ENCODE assay signal across 9 cellular contexts in the genomic region with DNA sequence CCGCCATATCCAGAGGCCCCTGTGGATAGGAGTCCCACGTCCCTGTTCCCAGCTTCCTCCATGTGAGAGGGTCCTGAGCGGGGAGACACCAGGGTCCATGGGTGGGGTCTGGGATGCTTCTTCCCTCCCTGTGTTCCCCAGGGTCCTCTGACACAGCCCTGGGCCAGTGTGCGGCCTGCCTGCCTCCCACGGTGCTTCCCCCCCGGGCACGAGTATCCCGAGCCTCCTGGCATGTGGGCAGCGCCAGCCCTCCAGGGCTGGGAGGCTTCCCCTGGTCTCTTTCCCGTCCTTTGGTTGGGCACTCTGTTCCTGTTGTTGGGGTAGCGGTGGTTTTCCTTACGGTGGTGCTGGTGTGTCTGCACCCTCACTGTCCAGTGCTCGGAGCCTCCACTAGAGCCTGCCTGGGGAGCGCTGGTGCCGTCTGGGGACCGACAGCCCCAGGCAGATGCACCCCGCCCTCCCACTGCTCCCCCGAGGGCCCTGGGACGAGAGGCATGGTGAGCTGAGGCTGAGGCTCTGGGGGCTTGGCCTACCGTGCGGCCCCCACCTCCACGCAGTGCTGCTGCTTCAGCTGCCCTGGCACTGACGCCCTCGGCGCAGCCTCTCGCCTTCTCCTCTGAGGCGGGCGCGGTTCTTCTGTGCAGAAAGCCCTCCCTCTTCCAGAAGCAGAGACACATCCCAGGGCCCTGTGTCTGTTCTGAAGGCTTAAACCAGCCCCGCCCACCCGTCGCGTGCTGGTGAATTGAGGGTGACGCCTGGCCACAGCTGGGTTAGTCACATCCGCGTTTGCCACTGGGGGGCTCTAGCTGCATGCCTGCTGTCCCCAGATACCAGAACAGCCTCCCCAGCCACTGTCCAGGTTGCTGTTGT. TPM values are rescaled to one million over a fixed set of nuclear protein-coding genes. Genes with fewer than 3 reads are reported as not detected.
DNase-seq lines count a peak whose midpoint lies in the region; ATAC-seq, FAIRE-seq and TF ChIP-seq lines count a peak whose summit lies in the region.
"Had no signal": no experiment of that assay in that cellular context is flagged by ENCODE, and none has a peak within 500 bp of the region (broad histone marks: within the 10 kb centered on the region; RNA-seq: fewer than 3 reads in every experiment).

No MANE protein-coding gene starts in this region.

- no peaks in the 10 kb centered on the region for H3K79me2 ChIP-seq in endothelial cell of umbilical vein (ENCODE audit: control insufficient read depth, insufficient read depth, low read length)

- POLR2A ChIA-PET in endothelial cell of umbilical vein (lab: Charles Lee), result no interaction called here

- CTCF ChIA-PET in endothelial cell of umbilical vein (lab: Charles Lee), result interaction anchor here (0.6 to 1.9 kb wide), 6 partner anchors 9 to 451 kb away, joined by 3 to 13 read pairs (median 4); no protein-coding TSS in a partner anchor

- no peak overlapping the region for H3K27ac ChIP-seq in endothelial cell of umbilical vein (ENCODE audit: insufficient read depth, low read depth, low read length)

- no peak overlapping the region for H2AFZ ChIP-seq in endothelial cell of umbilical vein (ENCODE audit: low read depth, low read length)

- TF ChIP-seq POLR2A in endothelial cell of umbilical vein (IDR thresholded peaks at IDR 0.05; ENCODE audit: low read depth, low read length), result no peak

- BruUV-seq in endothelial cell of umbilical vein (replicated peaks; lab: Mats Ljungman, UMichigan), result no TSS peak

- dilution Hi-C loops in endothelial cell of umbilical vein (cut with MboI; ENCODE audit: extremely low pct_ligation_motif_present, low sequenced_read_pairs), result no loop called here

- H3K9ac ChIP-seq in endothelial cell of umbilical vein (replicated peaks; ENCODE audit: extremely low read depth, insufficient read depth, low read length), result no peak overlapping the region

- no peak overlapping the region for H3K4me2 ChIP-seq in endothelial cell of umbilical vein (ENCODE audit: insufficient read depth, low read length)

- DNase-seq in COLO668 (lab: John Stamatoyannopoulos, UW; ENCODE audit: unreplicated experiment) (peak; percentile 24), MV-4-11 (lab: John Stamatoyannopoulos, UW) (peak; percentile 61), endothelial cell of umbilical vein (ENCODE audit: low read depth, low spot score) (peak; percentile 53), non-pigmented ciliary epithelial cell (ENCODE audit: low read depth) (peak; percentile 24), DMS 273 treated with DMSO at 0.1 percent for 48 hours (lab: John Stamatoyannopoulos, UW) (no peak)

- FAIRE-seq in endothelial cell of umbilical vein (lab: Jason Lieb, UNC), result peak; percentile 81

- peaks cover 7% of the 10 kb centered on the region for H3K4me1 ChIP-seq in endothelial cell of umbilical vein (ENCODE audit: control insufficient read depth, extremely low read depth, insufficient read depth, low read length)
- H3K4me1 ChIP-seq: HAP-1 had no signal

- H3K4me3 ChIP-seq in endothelial cell of umbilical vein (replicated peaks in 1 of 3; ENCODE audit: insufficient read depth in 1 of 3, low read depth in 1 of 3, low read length in 3 of 3), result no peak overlapping the region
- H3K4me3 ChIP-seq: HAP-1 had no signal

- TF ChIP-seq CTCF in endothelial cell of umbilical vein (IDR thresholded peaks at IDR 0.05; ENCODE audit: extremely low read depth in 1 of 2, insufficient read depth in 1 of 2, low read depth in 1 of 2, low read length in 2 of 2), result peak in 1 of 2 donors; percentile 44

- H3K9me3 ChIP-seq in endothelial cell of umbilical vein (replicated peaks; ENCODE audit: control insufficient read depth, insufficient read depth, low read length), result no peaks in the 10 kb centered on the region
- H3K9me3 ChIP-seq: HAP-1 had no signal

- H4K20me1 ChIP-seq in endothelial cell of umbilical vein (replicated peaks; ENCODE audit: control insufficient read depth, extremely low read depth, insufficient read depth, low read length), result no peaks in the 10 kb centered on the region

- H3K36me3 ChIP-seq in endothelial cell of umbilical vein (ENCODE audit: control insufficient read depth in 2 of 2, extremely low read depth in 1 of 2, insufficient read depth in 2 of 2, low read length in 2 of 2), result peaks cover 5 to 38% of the 10 kb centered on the region in 2 experiments

- ATAC-seq in GM19397 (IDR thresholded peaks at IDR 0.05; ENCODE audit: unreplicated experiment), result no peak
- no peak for ATAC-seq in HG03108 (IDR thresholded peaks at IDR 0.05; ENCODE audit: unreplicated experiment)
- no peak for ATAC-seq in GM18520 (IDR thresholded peaks at IDR 0.05; ENCODE audit: unreplicated experiment)

- intact Hi-C loops in endothelial cell of umbilical vein (cut with micrococcal nuclease), result loop anchor here (5.0 kb wide), 1 partner anchor 41 kb away; no protein-coding TSS in a partner anchor

- no peaks in the 10 kb centered on the region for H3K27me3 ChIP-seq in endothelial cell of umbilical vein (ENCODE audit: control insufficient read depth in 2 of 2, insufficient read depth in 2 of 2, low read length in 2 of 2)

- H3K9me1 ChIP-seq in endothelial cell of umbilical vein (replicated peaks; ENCODE audit: control insufficient read depth, extremely low read depth, insufficient read depth, low read length), result no peaks in the 10 kb centered on the region

TF ChIP-seq in endothelial cell of umbilical vein, 7 proteins besides CTCF, POLR2A, EP300 and RAD21:
- TF ChIP-seq MYC (IDR thresholded peaks at IDR 0.05; ENCODE audit: low read depth, low read length), result no peak
- no peak for TF ChIP-seq FOS (IDR thresholded peaks at IDR 0.05; ENCODE audit: borderline replicate concordance, insufficient read depth, low read length)
- TF ChIP-seq GATA2 (IDR thresholded peaks at IDR 0.05; ENCODE audit: insufficient read depth, insufficient read length, low read depth, low read length), result no peak
- no peak for TF ChIP-seq POLR2AphosphoS5 (IDR thresholded peaks at IDR 0.05; ENCODE audit: insufficient read depth, low read depth, low read length)
- TF ChIP-seq JUN (IDR thresholded peaks at IDR 0.05; ENCODE audit: borderline replicate concordance, insufficient read depth, insufficient read length, low read depth), result no peak
- no peak for TF ChIP-seq MAX (IDR thresholded peaks at IDR 0.05; ENCODE audit: insufficient read depth, insufficient read length)
- TF ChIP-seq EZH2 (IDR thresholded peaks at IDR 0.05; ENCODE audit: borderline replicate concordance, low read depth, low read length, severe bottlenecking), result no peak

RNA-seq across cellular contexts. Expression of gene PLEKHJ1, which starts 27.9 kb away (rescaled TPM):
- 73.4 and 82.4 TPM in 2 replicates for total RNA-seq in endothelial cell of umbilical vein
- 115 and 125 TPM in 2 replicates for polyA plus RNA-seq in endothelial cell of umbilical vein
- 63.1 and 87.2 TPM in 2 replicates for polyA plus RNA-seq in endothelial cell of umbilical vein (2011; cell fraction: cytosol; rRNA removed)
- 104 and 112 TPM in 2 replicates for polyA plus RNA-seq in endothelial cell of umbilical vein (2011; cell fraction: nucleus; rRNA removed)
- polyA plus RNA-seq in endothelial cell of umbilical vein (2012), result 53.4 and 75.6 TPM in 2 replicates
- 30.6 and 42.7 TPM in 2 replicates for polyA minus RNA-seq in endothelial cell of umbilical vein
- polyA minus RNA-seq in endothelial cell of umbilical vein (2011; cell fraction: cytosol; rRNA and poly(A)+ RNA removed), result 21.8 TPM
- polyA minus RNA-seq in endothelial cell of umbilical vein (2011; cell fraction: nucleus; rRNA and poly(A)+ RNA removed), result 15.4 and 15.6 TPM in 2 replicates

RNA-seq across cellular contexts. Expression of gene SF3A2, which starts 28.4 kb away (rescaled TPM):
- 140 and 164 TPM in 2 replicates for total RNA-seq in endothelial cell of umbilical vein
- 19.1 and 21.5 TPM in 2 replicates for polyA plus RNA-seq in endothelial cell of umbilical vein
- polyA plus RNA-seq in endothelial cell of umbilical vein (2011; cell fraction: cytosol; rRNA removed), result 37.2 and 46.9 TPM in 2 replicates
- 97.6 and 105 TPM in 2 replicates for polyA plus RNA-seq in endothelial cell of umbilical vein (2011; cell fraction: nucleus; rRNA removed)
- polyA plus RNA-seq in endothelial cell of umbilical vein (2012), result 94.8 and 130 TPM in 2 replicates
- polyA minus RNA-seq in endothelial cell of umbilical vein, result 27.4 and 29.2 TPM in 2 replicates
- polyA minus RNA-seq in endothelial cell of umbilical vein (2011; cell fraction: cytosol; rRNA and poly(A)+ RNA removed), result 44.2 TPM
- polyA minus RNA-seq in endothelial cell of umbilical vein (2011; cell fraction: nucleus; rRNA and poly(A)+ RNA removed), result 50.4 and 106 TPM in 2 replicates

RNA-seq across cellular contexts. Expression of gene AMH, which starts 40.9 kb away (rescaled TPM):
- total RNA-seq in endothelial cell of umbilical vein, result 7.5 and 9.6 TPM in 2 replicates
- polyA plus RNA-seq in endothelial cell of umbilical vein, result 3.3 and 4.3 TPM in 2 replicates
- 0.37 and 0.86 TPM in 2 replicates for polyA plus RNA-seq in endothelial cell of umbilical vein (2011; cell fraction: cytosol; rRNA removed)
- 22.0 and 22.7 TPM in 2 replicates for polyA plus RNA-seq in endothelial cell of umbilical vein (2011; cell fraction: nucleus; rRNA removed)
- 1.9 and 2.9 TPM in 2 replicates for polyA plus RNA-seq in endothelial cell of umbilical vein (2012)
- polyA minus RNA-seq in endothelial cell of umbilical vein, result 0.80 and 0.98 TPM in 2 replicates
- polyA minus RNA-seq in endothelial cell of umbilical vein (2011; cell fraction: cytosol; rRNA and poly(A)+ RNA removed), result 3.6 TPM
- 4.2 and 6.6 TPM in 2 replicates for polyA minus RNA-seq in endothelial cell of umbilical vein (2011; cell fraction: nucleus; rRNA and poly(A)+ RNA removed)

RNA-seq across cellular contexts. Expression of gene DOT1L, which starts 44.5 kb away (rescaled TPM):
- total RNA-seq in endothelial cell of umbilical vein, result 42.0 and 47.0 TPM in 2 replicates
- 7.6 and 7.7 TPM in 2 replicates for polyA plus RNA-seq in endothelial cell of umbilical vein
- polyA plus RNA-seq in endothelial cell of umbilical vein (2011; cell fraction: cytosol; rRNA removed), result 7.6 and 10.4 TPM in 2 replicates
- polyA plus RNA-seq in endothelial cell of umbilical vein (2011; cell fraction: nucleus; rRNA removed), result 26.7 and 38.7 TPM in 2 replicates
- 13.3 and 14.5 TPM in 2 replicates for polyA plus RNA-seq in endothelial cell of umbilical vein (2012)
- 16.2 and 36.6 TPM in 2 replicates for polyA minus RNA-seq in endothelial cell of umbilical vein
- 18.9 TPM for polyA minus RNA-seq in endothelial cell of umbilical vein (2011; cell fraction: cytosol; rRNA and poly(A)+ RNA removed)
- 23.1 and 29.1 TPM in 2 replicates for polyA minus RNA-seq in endothelial cell of umbilical vein (2011; cell fraction: nucleus; rRNA and poly(A)+ RNA removed)

RNA-seq across cellular contexts. Expression of gene JSRP1, which starts 48.0 kb away (rescaled TPM):
- total RNA-seq in endothelial cell of umbilical vein, result not detected in 2 replicates
- polyA plus RNA-seq in endothelial cell of umbilical vein, result not detected in 2 replicates
- not detected in 2 replicates for polyA plus RNA-seq in endothelial cell of umbilical vein (2011; cell fraction: cytosol; rRNA removed)
- not detected in 2 replicates for polyA plus RNA-seq in endothelial cell of umbilical vein (2011; cell fraction: nucleus; rRNA removed)
- 0.21 TPM in 1 of 2 replicates, not detected in the other for polyA plus RNA-seq in endothelial cell of umbilical vein (2012)
- polyA minus RNA-seq in endothelial cell of umbilical vein, result not detected in 2 replicates
- polyA minus RNA-seq in endothelial cell of umbilical vein (2011; cell fraction: cytosol; rRNA and poly(A)+ RNA removed), result not detected
- not detected in 2 replicates for polyA minus RNA-seq in endothelial cell of umbilical vein (2011; cell fraction: nucleus; rRNA and poly(A)+ RNA removed)
